In genomic region chr11:2963112-2963754, GRCh38 we compare ENCODE assay signal across 28 cellular contexts. TPM values are rescaled to one million over a fixed set of nuclear protein-coding genes. Genes with fewer than 3 reads are reported as not detected.
DNase-seq lines count a peak whose midpoint lies in the region; ATAC-seq and TF ChIP-seq lines count a peak whose summit lies in the region.
"Had no signal": no experiment of that assay in that cellular context is flagged by ENCODE, and none has a peak within 500 bp of the region (broad histone marks: within the 10 kb centered on the region; RNA-seq: fewer than 3 reads in every experiment).

No MANE protein-coding gene starts in this region.

- H3K4me1 ChIP-seq in DND-41 (ENCODE audit: insufficient read depth, low read length), result no peaks in the 10 kb centered on the region
- H3K4me1 ChIP-seq in neuronal stem cell (ENCODE audit: control insufficient read depth in 2 of 2, insufficient read depth in 1 of 2, low read depth in 1 of 2, low read length in 2 of 2), result no peaks in the 10 kb centered on the region

- peaks cover 21% of the 10 kb centered on the region for H3K4me1 Mint-ChIP-seq in activated naive CD4-positive, alpha-beta T cell treated with anti-CD3 and anti-CD28 coated beads for 36 hours (ENCODE audit: low read depth)
- H3K4me1 Mint-ChIP-seq in activated CD8-positive, alpha-beta T cell treated with anti-CD3 and anti-CD28 coated beads, Interleukin-2, amount 10 ng/mL, durations not matched to agents 7 days and 5 days (ENCODE audit: low read depth), result peaks cover 26% of the 10 kb centered on the region

- CTCF ChIA-PET in activated naive CD4-positive, alpha-beta T cell treated with anti-CD3 and anti-CD28 coated beads for 36 hours (lab: Charles Lee), result interaction anchor here (0.6 to 0.7 kb wide), 3 partner anchors 15 to 446 kb away, joined by 3 to 5 read pairs (median 3); no protein-coding TSS in a partner anchor
- CTCF ChIA-PET in activated CD8-positive, alpha-beta T cell treated with anti-CD3 and anti-CD28 coated beads, Interleukin-2, amount 10 ng/mL, durations not matched to agents 7 days and 5 days (lab: Charles Lee), result interaction anchor here (1.1 kb wide), 1 partner anchor 58 kb away, joined by 3 read pairs; no protein-coding TSS in a partner anchor

- H3K9ac ChIP-seq in DND-41 (ENCODE audit: low read depth, low read length) (no peak overlapping the region), neuronal stem cell (ENCODE audit: low read depth, low read length, poor library complexity) (no peak overlapping the region)
- H3K9ac ChIP-seq: SK-N-SH had no signal

- no peak overlapping the region for H3K4me3 ChIP-seq in DND-41 (ENCODE audit: low read depth in 1 of 2, low read length in 2 of 2)
- no peak overlapping the region for H3K4me3 ChIP-seq in neuronal stem cell (ENCODE audit: low read length in 2 of 2)
- H3K4me3 ChIP-seq: GM12878, heart right ventricle, smooth muscle cell, thoracic aorta had no signal

- TF ChIP-seq CTCF in DND-41 (IDR thresholded peaks at IDR 0.05; ENCODE audit: borderline replicate concordance, extremely low read depth, low read length, poor library complexity, severe bottlenecking), result no peak

- H2AK5ac ChIP-seq in neuronal stem cell (ENCODE audit: low read depth, low read length), result no peak overlapping the region

- H3K9me3 ChIP-seq in DND-41 (ENCODE audit: insufficient read depth, low read length, severe bottlenecking), result no peaks in the 10 kb centered on the region
- no peaks in the 10 kb centered on the region for H3K9me3 ChIP-seq in neuronal stem cell (replicated peaks in 1 of 2; ENCODE audit: control insufficient read depth in 2 of 2, insufficient read depth in 1 of 2, low read depth in 1 of 2, low read length in 2 of 2)
- H3K9me3 ChIP-seq: heart right ventricle, SK-N-SH, thoracic aorta had no signal

- H2BK120ac ChIP-seq in neuronal stem cell (ENCODE audit: low read depth, low read length), result no peak overlapping the region

- H3K27me3 Mint-ChIP-seq in activated naive CD4-positive, alpha-beta T cell treated with anti-CD3 and anti-CD28 coated beads for 36 hours (ENCODE audit: low read depth), result no peaks in the 10 kb centered on the region
- H3K27me3 Mint-ChIP-seq in activated CD8-positive, alpha-beta T cell treated with anti-CD3 and anti-CD28 coated beads, Interleukin-2, amount 10 ng/mL, durations not matched to agents 7 days and 5 days (ENCODE audit: low read depth), result no peaks in the 10 kb centered on the region
- H3K27me3 Mint-ChIP-seq: activated naive CD4-positive, alpha-beta T cell treated with anti-CD3 and anti-CD28 coated beads, Interleukin-2, amount 50 U/mL, for 24 hours; naive B cell; T-helper 17 cell had no signal

- POLR2A ChIA-PET in activated CD8-positive, alpha-beta T cell treated with anti-CD3 and anti-CD28 coated beads, Interleukin-2, amount 10 ng/mL, durations not matched to agents 7 days and 5 days (lab: Charles Lee), result interaction anchor here (1.4 kb wide), 1 partner anchor 9 kb away, joined by 3 read pairs; no protein-coding TSS in a partner anchor

- no peak overlapping the region for H3K4ac ChIP-seq in neuronal stem cell (ENCODE audit: low read length)

- no peak overlapping the region for H4K91ac ChIP-seq in neuronal stem cell (ENCODE audit: low read depth, low read length, poor library complexity)

- peaks cover 73% of the 10 kb centered on the region for H3K36me3 Mint-ChIP-seq in activated naive CD4-positive, alpha-beta T cell treated with anti-CD3 and anti-CD28 coated beads for 36 hours (ENCODE audit: low read depth)
- H3K36me3 Mint-ChIP-seq in activated CD8-positive, alpha-beta T cell treated with anti-CD3 and anti-CD28 coated beads, Interleukin-2, amount 10 ng/mL, durations not matched to agents 7 days and 5 days (ENCODE audit: low read depth), result peaks cover 89% of the 10 kb centered on the region

- H3K27ac ChIP-seq in DND-41 (ENCODE audit: low read length), result no peak overlapping the region
- H3K27ac ChIP-seq in neuronal stem cell (replicated peaks; ENCODE audit: low read length), result no peak overlapping the region
- H3K27ac ChIP-seq: heart right ventricle, HL-60, thoracic aorta had no signal

- no peak overlapping the region for H2BK12ac ChIP-seq in neuronal stem cell (ENCODE audit: low read length)

- no peak overlapping the region for H3K23ac ChIP-seq in neuronal stem cell (ENCODE audit: low read depth, low read length, poor library complexity)

- H3K79me2 ChIP-seq in DND-41 (ENCODE audit: insufficient read depth, low read length), result peaks cover 84% of the 10 kb centered on the region

- H3K9me3 Mint-ChIP-seq in activated naive CD4-positive, alpha-beta T cell treated with anti-CD3 and anti-CD28 coated beads for 36 hours, result no peaks in the 10 kb centered on the region
- no peaks in the 10 kb centered on the region for H3K9me3 Mint-ChIP-seq in activated CD8-positive, alpha-beta T cell treated with anti-CD3 and anti-CD28 coated beads, Interleukin-2, amount 10 ng/mL, durations not matched to agents 7 days and 5 days (ENCODE audit: insufficient read depth)
- H3K9me3 Mint-ChIP-seq: activated naive CD4-positive, alpha-beta T cell treated with anti-CD3 and anti-CD28 coated beads, Interleukin-2, amount 50 U/mL, for 24 hours; naive B cell had no signal

- H3K4me2 ChIP-seq in DND-41 (ENCODE audit: insufficient read depth, low read length) (no peak overlapping the region), neuronal stem cell (ENCODE audit: insufficient read depth, low read length, poor library complexity, severe bottlenecking) (no peak overlapping the region)
- H3K4me2 ChIP-seq: SK-N-SH, smooth muscle cell had no signal

- no peaks in the 10 kb centered on the region for H3K27me3 ChIP-seq in DND-41 (ENCODE audit: insufficient read depth, low read length, poor library complexity)
- H3K27me3 ChIP-seq in neuronal stem cell (ENCODE audit: control insufficient read depth in 3 of 3, insufficient read depth in 3 of 3, low read depth in 1 of 3, low read length in 3 of 3), result no peaks in the 10 kb centered on the region
- H3K27me3 ChIP-seq: heart right ventricle had no signal

- H3K4me3 Mint-ChIP-seq in activated naive CD4-positive, alpha-beta T cell treated with anti-CD3 and anti-CD28 coated beads for 36 hours, result no peak overlapping the region
- H3K4me3 Mint-ChIP-seq in activated CD8-positive, alpha-beta T cell treated with anti-CD3 and anti-CD28 coated beads, Interleukin-2, amount 10 ng/mL, durations not matched to agents 7 days and 5 days, result no peak overlapping the region
- H3K4me3 Mint-ChIP-seq: activated naive CD4-positive, alpha-beta T cell treated with anti-CD3 and anti-CD28 coated beads, Interleukin-2, amount 50 U/mL, for 24 hours; naive B cell; T-helper 17 cell had no signal

- ATAC-seq in DND-41 (ENCODE audit: insufficient read depth, low read depth), result peak; percentile 12; the same call in 1 of the 3 replicates
- no peak for ATAC-seq in activated CD8-positive, alpha-beta T cell treated with anti-CD3 and anti-CD28 coated beads, Interleukin-2, amount 10 ng/mL, durations not matched to agents 7 days and 5 days
- no peak for ATAC-seq in GM21786 (IDR thresholded peaks at IDR 0.05; ENCODE audit: unreplicated experiment)
- ATAC-seq: GM12878, HCT116, left lobe of liver, T-helper 17 cell had no signal

- H2AFZ ChIP-seq in DND-41 (ENCODE audit: low read depth, low read length) (no peak overlapping the region), neuronal stem cell (ENCODE audit: low read length) (no peak overlapping the region)

- no peak overlapping the region for H2BK5ac ChIP-seq in neuronal stem cell (ENCODE audit: low read length)

- intact Hi-C loops in activated naive CD4-positive, alpha-beta T cell treated with anti-CD3 and anti-CD28 coated beads for 36 hours (cut with micrococcal nuclease), result no loop called here

- WGBS in neuronal stem cell (ENCODE audit: extremely low coverage in 2 of 2, insufficient read length in 2 of 2, insufficient replicate concordance in 1 of 2), 2 donors, result no CpG with 5 or more reads among the region's 7 CpGs

- no peak for DNase-seq in activated naive CD4-positive, alpha-beta T cell treated with anti-CD3 and anti-CD28 coated beads for 36 hours
- DNase-seq in activated naive CD4-positive, alpha-beta T cell (lab: John Stamatoyannopoulos, UW), result no peak
- DNase-seq in DND-41 (no peak), neuronal stem cell (ENCODE audit: low spot score) (no peak), Kasumi-1 (lab: John Stamatoyannopoulos, UW) (no peak)
- DNase-seq in activated CD8-positive, alpha-beta T cell treated with anti-CD3 and anti-CD28 coated beads, Interleukin-2, amount 10 ng/mL, durations not matched to agents 7 days and 5 days, result no peak
- no peak for DNase-seq in activated CD4-positive, CD25-positive, alpha-beta regulatory T cell treated with anti-CD3 and anti-CD28 coated beads, Interleukin-2, amount 50 U/mL, for 72 hours
- DNase-seq: activated CD4-positive, alpha-beta T cell treated with anti-CD3 and anti-CD28 coated beads, Interleukin-2, amount 50 U/mL, for 4 hours; Calu3; cerebellar nuclear complex; foreskin fibroblast; heart right ventricle; naive B cell; NCI-H1092 treated with DMSO at 0.1 percent for 48 hours; NCI-H1930; NCI-H526 treated with DMSO at 0.1 percent for 48 hours; RPMI8226; SK-N-SH; stimulated activated CD4-positive, alpha-beta T cell treated with anti-CD3 and anti-CD28 coated beads, Interleukin-2, amount 100 ng/mL, for 24 hours; T-helper 17 cell had no signal

- H3K36me3 ChIP-seq in DND-41 (ENCODE audit: insufficient read depth, low read length), result peaks cover 95% of the 10 kb centered on the region
- peaks cover 54 to 98% of the 10 kb centered on the region in 2 donors for H3K36me3 ChIP-seq in neuronal stem cell (replicated peaks in 1 of 2; ENCODE audit: control insufficient read depth in 2 of 2, insufficient read depth in 2 of 2, low read length in 2 of 2)

- H3K79me1 ChIP-seq in neuronal stem cell (ENCODE audit: low read depth, low read length), result peaks cover 16% of the 10 kb centered on the region

- peak overlapping the region; percentile 54 for H3K27ac Mint-ChIP-seq in activated naive CD4-positive, alpha-beta T cell treated with anti-CD3 and anti-CD28 coated beads for 36 hours
- peak overlapping the region; percentile 60 for H3K27ac Mint-ChIP-seq in activated CD8-positive, alpha-beta T cell treated with anti-CD3 and anti-CD28 coated beads, Interleukin-2, amount 10 ng/mL, durations not matched to agents 7 days and 5 days
- H3K27ac Mint-ChIP-seq: T-helper 17 cell had no signal

- no peak overlapping the region for H4K8ac ChIP-seq in neuronal stem cell (ENCODE audit: low read depth, low read length)

- H4K20me1 ChIP-seq in DND-41 (ENCODE audit: insufficient read depth, low read length), result peaks cover 68% of the 10 kb centered on the region

- H3K18ac ChIP-seq in neuronal stem cell (ENCODE audit: low read length), result no peak overlapping the region

- peak overlapping the region; percentile 27 for H3K14ac ChIP-seq in neuronal stem cell (ENCODE audit: low read length)

- H2BK15ac ChIP-seq in neuronal stem cell (ENCODE audit: low read length), result no peak overlapping the region

RNA-seq across cellular contexts. Expression of gene NAP1L4, which starts 28.9 kb away (rescaled TPM):
- 100 to 1,000 TPM; 240 to 245 TPM for total RNA-seq in activated naive CD4-positive, alpha-beta T cell treated with anti-CD3 and anti-CD28 coated beads for 36 hours
- 100 to 1,000 TPM; 287 to 300 TPM for total RNA-seq in activated CD8-positive, alpha-beta T cell treated with anti-CD3 and anti-CD28 coated beads, Interleukin-2, amount 10 ng/mL, durations not matched to agents 7 days and 5 days
- 113 TPM for polyA plus RNA-seq in neuronal stem cell (2013, experiment 1 of 2)
- 107 TPM for polyA plus RNA-seq in neuronal stem cell (2013, experiment 2 of 2)

RNA-seq across cellular contexts. Expression of gene PHLDA2, which starts 34.0 kb away (rescaled TPM):
- 1 to 10 TPM; 2.8 to 3.6 TPM for total RNA-seq in activated naive CD4-positive, alpha-beta T cell treated with anti-CD3 and anti-CD28 coated beads for 36 hours
- total RNA-seq in activated CD8-positive, alpha-beta T cell treated with anti-CD3 and anti-CD28 coated beads, Interleukin-2, amount 10 ng/mL, durations not matched to agents 7 days and 5 days, result 1 to 10 TPM; 1.3 to 2.6 TPM
- polyA plus RNA-seq in neuronal stem cell (2013, experiment 1 of 2), result 6.3 TPM
- polyA plus RNA-seq in neuronal stem cell (2013, experiment 2 of 2), result 6.8 TPM
